20 cellular contexts compared by ENCODE assay signal in genomic region chr16:71865173-71865863, GRCh38.
"Had no signal": no experiment of that assay in that cellular context is flagged by ENCODE, and none has a peak within 500 bp of the region (broad histone marks: within the 10 kb centered on the region; RNA-seq: fewer than 3 reads in every experiment).

No MANE protein-coding gene starts in this region.

- H3K4me2 ChIP-seq: hepatocyte had no signal

- H3K27ac Mint-ChIP-seq: activated T-helper 2 cell treated with anti-CD3 and anti-CD28 coated beads, Interferon-gamma antibody, Interleukin-2, Interleukin-4, amounts not matched to agents 10 μg/mL and 5 μg/mL and 100 μg/mL, durations not matched to agents 14 hours and 24 hours and 36 hours; endodermal cell had no signal

- H3K4me1 Mint-ChIP-seq: nephron progenitor cell had no signal

- H3K27me3 ChIP-seq: dorsolateral prefrontal cortex, foreskin keratinocyte, hepatocyte, spleen, suprapubic skin, transverse colon, uterus had no signal

- DNase-seq: activated naive CD4-positive, alpha-beta T cell treated with Interleukin-2 at 50 U/mL for 16 hours; dorsolateral prefrontal cortex; endodermal cell; foreskin keratinocyte; midbrain; nephron progenitor cell; posterior cingulate gyrus; SHP77 treated with DMSO at 0.1 percent for 48 hours; spleen; stimulated activated naive CD4-positive, alpha-beta T cell treated with Interleukin-2 at 50 U/mL for 16 hours; T-helper 1 cell; T-helper 9 cell; transverse colon; uterus had no signal

- H3K4me3 ChIP-seq: dorsolateral prefrontal cortex, hepatocyte, lung, spleen, suprapubic skin, transverse colon, uterus had no signal

- H3K4me3 Mint-ChIP-seq: endodermal cell, nephron progenitor cell had no signal

- H3K27ac ChIP-seq: foreskin keratinocyte, hepatocyte, suprapubic skin, transverse colon, uterus had no signal

- H3K4me1 ChIP-seq: foreskin keratinocyte, spleen, suprapubic skin, transverse colon, uterus had no signal

- H3K36me3 ChIP-seq: uterus had no signal

- H3K9me3 ChIP-seq: spleen, suprapubic skin, transverse colon, uterus had no signal

- FAIRE-seq: islet of Langerhans had no signal

- ATAC-seq: foreskin keratinocyte, SK-N-SH treated with all-trans-retinoic acid at 6 μM for 48 hours had no signal

- H2AFZ ChIP-seq: hepatocyte had no signal

- H3K79me2 ChIP-seq: hepatocyte had no signal

- H3K9me3 Mint-ChIP-seq: activated T-helper 2 cell treated with anti-CD3 and anti-CD28 coated beads, Interferon-gamma antibody, Interleukin-2, Interleukin-4, amounts not matched to agents 10 μg/mL and 5 μg/mL and 100 μg/mL, durations not matched to agents 14 hours and 24 hours and 36 hours; endodermal cell; nephron progenitor cell had no signal
